Comparison of ENCODE assay signal across 19 cellular contexts in the genomic region with DNA sequence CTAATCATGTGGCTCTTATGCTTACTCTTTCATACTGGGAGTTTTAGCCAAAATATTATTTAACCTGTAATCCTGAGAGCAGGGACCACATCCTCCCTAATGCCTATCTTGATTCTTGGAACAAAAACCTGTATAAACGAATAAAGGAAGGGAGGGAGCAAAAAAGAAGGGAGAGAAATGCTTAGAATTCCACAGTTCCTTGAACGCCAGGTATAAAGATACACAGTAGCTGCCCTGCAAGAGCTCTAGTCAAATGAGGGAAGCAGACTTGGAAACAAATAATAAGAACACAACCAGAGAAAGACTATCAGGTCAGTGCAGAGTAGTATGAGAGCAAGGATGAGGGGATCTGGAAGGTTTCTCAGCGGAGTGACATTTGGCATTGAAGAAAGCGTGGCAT.
DNase-seq lines count a peak whose midpoint lies in the region; ATAC-seq and TF ChIP-seq lines count a peak whose summit lies in the region.
"Had no signal": no experiment of that assay in that cellular context is flagged by ENCODE, and none has a peak within 500 bp of the region (broad histone marks: within the 10 kb centered on the region; RNA-seq: fewer than 3 reads in every experiment).

No MANE protein-coding gene starts in this region.

- peak overlapping the region; percentile 5 for H2AFZ ChIP-seq in neural cell (ENCODE audit: low read depth, low read length)
- H2AFZ ChIP-seq: PC-9 had no signal

- H3K4me1 Mint-ChIP-seq in WTC11 (peaks cover 5% of the 10 kb centered on the region; the same call in 1 of the 2 replicates), endothelial cell (ENCODE audit: unreplicated experiment) (no peaks in the 10 kb centered on the region)
- H3K4me1 Mint-ChIP-seq: activated CD4-positive, alpha-beta T cell treated with anti-CD3 and anti-CD28 coated beads for 36 hours; activated naive CD4-positive, alpha-beta T cell treated with anti-CD3 and anti-CD28 coated beads, Interleukin-2, amount 10 ng/mL, durations not matched to agents 7 days and 5 days; activated T-helper 17 cell treated with anti-CD3 and anti-CD28 coated beads, Interleukin-2, amount 50 U/mL, for 72 hours; naive thymus-derived CD4-positive, alpha-beta T cell had no signal

- H3K4me3 Mint-ChIP-seq in WTC11 (no peak overlapping the region), endothelial cell (ENCODE audit: unreplicated experiment) (no peak overlapping the region)
- H3K4me3 Mint-ChIP-seq: activated CD4-positive, alpha-beta T cell treated with anti-CD3 and anti-CD28 coated beads for 36 hours; activated CD8-positive, alpha-beta T cell treated with anti-CD3 and anti-CD28 coated beads, Interleukin-2, amount 10 ng/mL, durations not matched to agents 7 days and 5 days; activated naive CD4-positive, alpha-beta T cell treated with anti-CD3 and anti-CD28 coated beads, Interleukin-2, amount 10 ng/mL, durations not matched to agents 7 days and 5 days; activated T-helper 17 cell treated with anti-CD3 and anti-CD28 coated beads, Interleukin-2, amount 50 U/mL, for 72 hours; naive thymus-derived CD4-positive, alpha-beta T cell had no signal

- peaks cover 11% of the 10 kb centered on the region; the same call in 1 of the 2 replicates for H3K4me1 ChIP-seq in SJCRH30
- H3K4me1 ChIP-seq: upper lobe of right lung had no signal

- H3K9me3 ChIP-seq in neural cell (ENCODE audit: low read length) (no peaks in the 10 kb centered on the region), SJCRH30 (replicated peaks) (no peaks in the 10 kb centered on the region)
- H3K9me3 ChIP-seq: upper lobe of right lung had no signal

- H3K4me2 ChIP-seq in neural cell (ENCODE audit: low read length): no peak overlapping the region
- H3K4me2 ChIP-seq: PC-9, smooth muscle cell had no signal

- no peaks in the 10 kb centered on the region for H3K36me3 ChIP-seq in neural cell (ENCODE audit: insufficient read depth, low read length)
- H3K36me3 ChIP-seq in SJCRH30: no peaks in the 10 kb centered on the region
- H3K36me3 ChIP-seq: brain microvascular endothelial cell, upper lobe of right lung had no signal

- H3K27me3 Mint-ChIP-seq in WTC11 (ENCODE audit: low read depth) (no peaks in the 10 kb centered on the region), endothelial cell (ENCODE audit: unreplicated experiment) (no peaks in the 10 kb centered on the region)
- H3K27me3 Mint-ChIP-seq: activated naive CD4-positive, alpha-beta T cell treated with anti-CD3 and anti-CD28 coated beads, Interleukin-2, amount 10 ng/mL, durations not matched to agents 7 days and 5 days had no signal

- no peak for TF ChIP-seq EP300 in neural cell (conservative IDR thresholded peaks at IDR 0.05; ENCODE audit: poor library complexity, severe bottlenecking)

- H3K4me3 ChIP-seq in neural cell (ENCODE audit: low read length) (no peak overlapping the region), SJCRH30 (no peak overlapping the region)
- H3K4me3 ChIP-seq: PC-9, smooth muscle cell, upper lobe of right lung had no signal

- H3K79me2 ChIP-seq in neural cell (replicated peaks; ENCODE audit: insufficient read depth, low read length): no peaks in the 10 kb centered on the region

- H3K27me3 ChIP-seq in neural cell (ENCODE audit: insufficient read depth, low read depth, low read length) (no peaks in the 10 kb centered on the region), SJCRH30 (no peaks in the 10 kb centered on the region)

- H3K27ac Mint-ChIP-seq in WTC11: no peak overlapping the region
- no peak overlapping the region for H3K27ac Mint-ChIP-seq in endothelial cell (ENCODE audit: unreplicated experiment)
- H3K27ac Mint-ChIP-seq: activated CD4-positive, alpha-beta T cell treated with anti-CD3 and anti-CD28 coated beads for 36 hours; activated CD8-positive, alpha-beta T cell treated with anti-CD3 and anti-CD28 coated beads, Interleukin-2, amount 10 ng/mL, durations not matched to agents 7 days and 5 days; activated naive CD4-positive, alpha-beta T cell treated with anti-CD3 and anti-CD28 coated beads, Interleukin-2, amount 10 ng/mL, durations not matched to agents 7 days and 5 days; activated T-helper 17 cell treated with anti-CD3 and anti-CD28 coated beads, Interleukin-2, amount 50 U/mL, for 72 hours; naive thymus-derived CD4-positive, alpha-beta T cell had no signal

- CTCF ChIA-PET in WTC11 (lab: Charles Lee): interaction anchor here (0.7 to 3.3 kb wide), 31 partner anchors 10 to 1552 kb away, joined by 3 to 24 read pairs (median 3); a partner anchor contains a TSS

- DNase-seq in WTC11 (ENCODE audit: low spot score): no peak
- no peak for DNase-seq in SJCRH30
- no peak for DNase-seq in endothelial cell (ENCODE audit: low spot score)
- DNase-seq: naive thymus-derived CD4-positive, alpha-beta T cell; NK-92 treated with Interleukin-12 subunit alpha and Interleukin-12 subunit beta, amount 100 ng/mL, for 24 hours; stimulated activated naive CD4-positive, alpha-beta T cell; upper lobe of right lung had no signal

- H3K27ac ChIP-seq in neural cell (ENCODE audit: low read length): no peak overlapping the region
- no peak overlapping the region for H3K27ac ChIP-seq in SJCRH30
- H3K27ac ChIP-seq: brain microvascular endothelial cell, C4-2B, PC-9, upper lobe of right lung had no signal

- H3K9me3 Mint-ChIP-seq in WTC11 (no peaks in the 10 kb centered on the region), endothelial cell (ENCODE audit: unreplicated experiment) (no peaks in the 10 kb centered on the region)
- H3K9me3 Mint-ChIP-seq: activated naive CD4-positive, alpha-beta T cell treated with anti-CD3 and anti-CD28 coated beads, Interleukin-2, amount 10 ng/mL, durations not matched to agents 7 days and 5 days had no signal

- H3K36me3 Mint-ChIP-seq in WTC11 (no peaks in the 10 kb centered on the region), endothelial cell (ENCODE audit: low read depth, unreplicated experiment) (no peaks in the 10 kb centered on the region)
- H3K36me3 Mint-ChIP-seq: activated naive CD4-positive, alpha-beta T cell treated with anti-CD3 and anti-CD28 coated beads, Interleukin-2, amount 10 ng/mL, durations not matched to agents 7 days and 5 days; naive thymus-derived CD4-positive, alpha-beta T cell had no signal

- TF ChIP-seq RAD21 in neural cell (conservative IDR thresholded peaks at IDR 0.05): no peak

- TF ChIP-seq CTCF in WTC11 (IDR thresholded peaks at IDR 0.05): no peak
- TF ChIP-seq CTCF in neural cell (IDR thresholded peaks at IDR 0.05; ENCODE audit: poor library complexity, severe bottlenecking): no peak
- no peak for TF ChIP-seq CTCF in endothelial cell (IDR thresholded peaks at IDR 0.05; ENCODE audit: unreplicated experiment)

- no peaks in the 10 kb centered on the region for H3K9me2 ChIP-seq in neural cell (ENCODE audit: insufficient read depth, low read length)

- H3K9ac ChIP-seq in neural cell (ENCODE audit: low read length): no peak overlapping the region

- peak; percentile 8 for ATAC-seq in GM21423 (IDR thresholded peaks at IDR 0.05; ENCODE audit: unreplicated experiment)
- ATAC-seq in HG03135 (IDR thresholded peaks at IDR 0.05; ENCODE audit: unreplicated experiment): peak; percentile 15
- ATAC-seq in WTC11: peak; percentile 33
- ATAC-seq in HG03469 (IDR thresholded peaks at IDR 0.05; ENCODE audit: unreplicated experiment): no peak
- ATAC-seq: activated T-helper 17 cell treated with anti-CD3 and anti-CD28 coated beads, Interleukin-2, amount 50 U/mL, for 72 hours; naive thymus-derived CD4-positive, alpha-beta T cell had no signal

- H3F3A ChIP-seq in neural cell (ENCODE audit: insufficient read depth, low read length, poor library complexity, severe bottlenecking): no peaks in the 10 kb centered on the region

- no peaks in the 10 kb centered on the region for H4K20me1 ChIP-seq in neural cell (ENCODE audit: insufficient read depth)

- POLR2A ChIA-PET in WTC11 (lab: Charles Lee): no interaction called here

TF ChIP-seq in WTC11, 78 proteins besides CTCF, POLR2A, EP300 and RAD21:
- TF ChIP-seq ELF4 (CRISPR knock-in tag; IDR thresholded peaks at IDR 0.05; ENCODE audit: low read depth): no peak
- TF ChIP-seq GABPB1 (CRISPR knock-in tag; IDR thresholded peaks at IDR 0.05): no peak
- TF ChIP-seq, protein P1, sequence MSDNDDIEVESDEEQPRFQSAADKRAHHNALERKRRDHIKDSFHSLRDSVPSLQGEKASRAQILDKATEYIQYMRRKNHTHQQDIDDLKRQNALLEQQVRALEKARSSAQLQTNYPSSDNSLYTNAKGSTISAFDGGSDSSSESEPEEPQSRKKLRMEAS (CRISPR knock-in tag; IDR thresholded peaks at IDR 0.05): no peak
- TF ChIP-seq NR2C2 (CRISPR knock-in tag; IDR thresholded peaks at IDR 0.05): no peak
- TF ChIP-seq TEAD1 (CRISPR knock-in tag; IDR thresholded peaks at IDR 0.05): no peak
- no peak for TF ChIP-seq NR1H2 (CRISPR knock-in tag; IDR thresholded peaks at IDR 0.05)
- TF ChIP-seq FOXP1 (CRISPR knock-in tag; IDR thresholded peaks at IDR 0.05; ENCODE audit: borderline replicate concordance): no peak
- TF ChIP-seq ZNF423 (CRISPR knock-in tag; IDR thresholded peaks at IDR 0.05): no peak

TF ChIP-seq in neural cell, 6 proteins besides CTCF, POLR2A, EP300 and RAD21 (continues in another document):
- TF ChIP-seq TAF1 (IDR thresholded peaks at IDR 0.05; ENCODE audit: low read depth): no peak
- no peak for TF ChIP-seq POLR2AphosphoS5 (IDR thresholded peaks at IDR 0.05)
- no peak for TF ChIP-seq MXI1 (conservative IDR thresholded peaks at IDR 0.05; ENCODE audit: poor library complexity, severe bottlenecking)
- TF ChIP-seq SMC3 (conservative IDR thresholded peaks at IDR 0.05; ENCODE audit: poor library complexity): no peak
